ENCODE assay signal across 8 cellular contexts in the genomic region with DNA sequence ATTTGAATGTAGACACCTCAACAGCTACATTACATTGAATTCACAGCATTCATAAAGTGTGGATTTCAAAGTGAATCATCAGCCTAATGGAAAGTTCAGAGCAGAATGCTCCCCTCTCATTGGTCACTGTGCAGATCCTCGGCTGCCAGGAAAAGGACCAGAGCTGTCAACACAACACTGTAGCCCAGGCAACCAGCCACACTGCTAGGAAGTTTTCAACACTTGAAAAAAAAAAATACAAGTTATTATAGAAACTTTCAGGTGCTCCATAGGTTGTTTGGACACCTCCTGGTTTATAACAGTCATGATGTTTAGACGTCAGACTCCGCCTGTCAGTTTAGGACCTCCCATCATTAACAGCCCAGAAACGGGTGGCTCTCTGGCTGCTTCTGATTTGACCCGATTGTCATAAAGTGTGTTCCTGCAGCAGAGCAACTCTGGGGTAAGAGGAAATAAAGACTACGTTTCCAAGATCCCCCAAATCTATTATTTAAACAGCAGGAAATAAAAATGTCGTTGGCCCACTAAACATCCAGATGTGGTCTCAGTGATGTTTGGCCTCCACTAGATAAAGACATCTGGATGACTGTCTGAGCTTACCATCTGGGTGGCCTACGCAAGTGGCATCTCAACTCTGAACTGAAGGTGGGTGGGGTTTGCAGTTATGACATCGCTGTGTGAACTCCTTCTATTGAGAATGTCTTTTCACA.
A peak's percentile ranks its signal among the peaks of the same experiment; 100 is the strongest.
DNase-seq lines count a peak whose midpoint lies in the region; ATAC-seq and TF ChIP-seq lines count a peak whose summit lies in the region.

No MANE protein-coding gene starts in this region.

- H3K27ac ChIP-seq in gastrocnemius medialis = no peak overlapping the region

- TF ChIP-seq CTCF in fibroblast of pulmonary artery (IDR thresholded peaks at IDR 0.05; ENCODE audit: low read length, missing control alignments) (no peak), retinal pigment epithelial cell (conservative IDR thresholded peaks at IDR 0.05; ENCODE audit: low read depth, low read length) (no peak), gastrocnemius medialis (IDR thresholded peaks at IDR 0.05 in 4 of 5, conservative IDR thresholded peaks at IDR 0.05 in 1 of 5) (no peak)

- no peaks in the 10 kb centered on the region for H3K9me3 ChIP-seq in gastrocnemius medialis

- ATAC-seq in HG02973 (IDR thresholded peaks at IDR 0.05; ENCODE audit: unreplicated experiment) (peak; percentile 60), HG03378 (IDR thresholded peaks at IDR 0.05; ENCODE audit: unreplicated experiment) (no peak), HG02885 (IDR thresholded peaks at IDR 0.05; ENCODE audit: poor library complexity, unreplicated experiment) (no peak), gastrocnemius medialis (no peak)

- DNase-seq in T1000 (lab: John Stamatoyannopoulos, UW) = peak; percentile 36
- peak; percentile 88 for DNase-seq in fibroblast of pulmonary artery (ENCODE audit: low read depth)
- DNase-seq in retinal pigment epithelial cell (ENCODE audit: low read depth) = peak; percentile 94
- DNase-seq in NK-92 (lab: John Stamatoyannopoulos, UW; ENCODE audit: unreplicated experiment) = no peak
- DNase-seq in gastrocnemius medialis = no peak

- no peaks in the 10 kb centered on the region for H3K27me3 ChIP-seq in gastrocnemius medialis

- TF ChIP-seq POLR2A in gastrocnemius medialis (IDR thresholded peaks at IDR 0.05) = no peak

- intact Hi-C loops in gastrocnemius medialis (cut with DNase I; ENCODE audit: low total_unique reads) = no loop called here

- no peaks in the 10 kb centered on the region for H3K36me3 ChIP-seq in gastrocnemius medialis

- in situ Hi-C loops in gastrocnemius medialis (cut with MboI; ENCODE audit: low sequenced_read_pairs in 4 of 4) = no loop called here

- H3K4me3 ChIP-seq in fibroblast of pulmonary artery (replicated peaks; ENCODE audit: low read depth, low read length) (no peak overlapping the region), retinal pigment epithelial cell (ENCODE audit: low read length) (no peak overlapping the region), gastrocnemius medialis (no peak overlapping the region)

- H3K4me1 ChIP-seq in gastrocnemius medialis = no peaks in the 10 kb centered on the region

Comparison
In these comparisons a context has a peak if more than half of its experiments do, and no peak if none do; other contexts are left out.
1. DNase-seq: peak in T1000 (single experiment), fibroblast of pulmonary artery (single experiment) and retinal pigment epithelial cell (single experiment); none in NK-92 (single experiment) and gastrocnemius medialis (0 of 2).